In the genomic region with DNA sequence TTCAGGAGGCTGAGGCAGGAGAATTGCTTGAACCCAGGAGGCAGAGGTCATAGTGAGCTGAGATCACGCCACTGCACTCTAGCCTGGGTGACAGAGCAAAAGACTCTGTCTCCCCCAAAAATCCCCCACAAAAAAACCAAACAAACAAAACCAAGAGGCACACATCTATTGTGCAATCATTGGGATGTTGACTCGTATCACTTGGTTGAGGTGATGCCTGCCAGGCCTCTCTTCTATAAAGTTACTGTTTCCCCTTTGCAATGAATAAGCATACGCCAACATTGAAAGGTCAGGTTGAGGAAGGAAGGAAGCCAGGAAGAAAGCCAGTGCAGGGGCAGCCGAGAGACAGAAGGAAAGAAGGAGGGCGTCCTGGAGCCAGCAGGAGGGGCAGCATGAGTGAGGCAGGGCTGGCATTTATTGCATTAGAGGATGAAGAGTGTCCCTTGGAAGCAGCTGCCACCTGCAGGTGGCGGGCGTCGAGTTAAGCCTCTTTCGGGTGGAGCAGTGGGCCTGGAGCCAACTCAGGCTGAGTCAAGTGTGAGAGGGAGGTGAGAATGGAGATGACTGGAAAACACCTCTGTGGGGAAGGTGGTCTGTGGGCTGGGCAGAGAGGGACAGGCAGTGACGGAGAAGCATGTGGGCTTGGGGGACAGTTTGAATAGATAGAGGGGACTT, we compare ENCODE assay signal across 8 cellular contexts. TPM values are rescaled to one million over a fixed set of nuclear protein-coding genes. Genes with fewer than 3 reads are reported as not detected.
DNase-seq lines count a peak whose midpoint lies in the region; ATAC-seq and TF ChIP-seq lines count a peak whose summit lies in the region.

No MANE protein-coding gene starts in this region.

- DNase-seq in DMS153 (lab: John Stamatoyannopoulos, UW) (peak; percentile 52), HT-29 (ENCODE audit: low spot score) (peak; percentile 98), cerebellar cortex (ENCODE audit: low spot score) (peak; percentile 65), OCI-M2 (lab: John Stamatoyannopoulos, UW; ENCODE audit: unreplicated experiment) (no peak)
- DNase-seq in natural killer cell treated with Interleukin-12 subunit alpha and Interleukin-12 subunit beta and Interleukin-15 and Interleukin-18, amount 100 ng/mL, for 72 hours (ENCODE audit: low spot score), result peak; percentile 61
- DNase-seq in activated CD4-positive, alpha-beta T cell treated with anti-CD3 and anti-CD28 coated beads, Interleukin-2, amount 50 U/mL, for 4 hours, result no peak

- H2AFZ ChIP-seq in OCI-LY3 (ENCODE audit: low read depth, low read length), result peak overlapping the region; percentile 83

- TF ChIP-seq CTCF in OCI-LY3 (IDR thresholded peaks at IDR 0.05; ENCODE audit: low read depth, low read length), result peak; percentile 76

- H3K36me3 ChIP-seq in OCI-LY3 (replicated peaks; ENCODE audit: low read depth, low read length), result no peaks in the 10 kb centered on the region

- H3K4me3 Mint-ChIP-seq in natural killer cell treated with Interleukin-12 subunit alpha and Interleukin-12 subunit beta and Interleukin-15 and Interleukin-18, amount 100 ng/mL, for 72 hours, result no peak overlapping the region

- H3K4me1 Mint-ChIP-seq in natural killer cell treated with Interleukin-12 subunit alpha and Interleukin-12 subunit beta and Interleukin-15 and Interleukin-18, amount 100 ng/mL, for 72 hours (ENCODE audit: low read depth in 2 of 2), result peaks cover 9 to 12% of the 10 kb centered on the region in 2 donors

- peak; percentile 72 to 73 for ATAC-seq in natural killer cell treated with Interleukin-12 subunit alpha and Interleukin-12 subunit beta and Interleukin-15 and Interleukin-18, amount 100 ng/mL, for 72 hours
- ATAC-seq in GM21619 (IDR thresholded peaks at IDR 0.05; ENCODE audit: unreplicated experiment), result no peak

- H3K79me2 ChIP-seq in OCI-LY3 (ENCODE audit: low read length), result no peaks in the 10 kb centered on the region

- no peaks in the 10 kb centered on the region for H3K9me3 Mint-ChIP-seq in natural killer cell treated with Interleukin-12 subunit alpha and Interleukin-12 subunit beta and Interleukin-15 and Interleukin-18, amount 100 ng/mL, for 72 hours

- H3K4me3 ChIP-seq in OCI-LY3 (ENCODE audit: low read length), result no peak overlapping the region

- peaks cover 6 to 11% of the 10 kb centered on the region in 2 donors for H3K27me3 Mint-ChIP-seq in natural killer cell treated with Interleukin-12 subunit alpha and Interleukin-12 subunit beta and Interleukin-15 and Interleukin-18, amount 100 ng/mL, for 72 hours

- H3K9ac ChIP-seq in OCI-LY3 (ENCODE audit: low read length), result no peak overlapping the region

- H3K4me2 ChIP-seq in OCI-LY3 (ENCODE audit: low read length), result peak overlapping the region; percentile 24

- peaks cover 25% of the 10 kb centered on the region for H3K4me1 ChIP-seq in OCI-LY3 (ENCODE audit: low read length)

- H4K20me1 ChIP-seq in OCI-LY3 (ENCODE audit: insufficient read depth, low read length), result no peaks in the 10 kb centered on the region

- no peak overlapping the region for H3K27ac ChIP-seq in OCI-LY3 (ENCODE audit: low read length)

- 0 out of 2 replicates have a peak, but pooled peaks cover 2% of the 10 kb centered on the region for H3K27me3 ChIP-seq in OCI-LY3 (ENCODE audit: low read depth, low read length)

- no peaks in the 10 kb centered on the region for H3K36me3 Mint-ChIP-seq in natural killer cell treated with Interleukin-12 subunit alpha and Interleukin-12 subunit beta and Interleukin-15 and Interleukin-18, amount 100 ng/mL, for 72 hours

- H3K27ac Mint-ChIP-seq in natural killer cell treated with Interleukin-12 subunit alpha and Interleukin-12 subunit beta and Interleukin-15 and Interleukin-18, amount 100 ng/mL, for 72 hours, result peak overlapping the region in 1 of 2 donors; percentile 26

- no peaks in the 10 kb centered on the region for H3K9me3 ChIP-seq in OCI-LY3 (ENCODE audit: insufficient read depth, low read length)

RNA-seq across cellular contexts. Expression of gene CSPG4, which starts 8.3 kb away (rescaled TPM):
- 8.9 and 10.7 TPM in 2 replicates for total RNA-seq in HT-29 (2014; rRNA removed; shearing (Covaris generic))
- total RNA-seq in natural killer cell treated with Interleukin-12 subunit alpha and Interleukin-12 subunit beta and Interleukin-15 and Interleukin-18, amount 100 ng/mL, for 72 hours, result not detected

Comparison
In these comparisons a context has a peak if more than half of its experiments do, and no peak if none do; other contexts are left out.
1. DNase-seq: peak in DMS153 (single experiment), HT-29 (single experiment), cerebellar cortex (single experiment) and natural killer cell treated with Interleukin-12 subunit alpha and Interleukin-12 subunit beta and Interleukin-15 and Interleukin-18, amount 100 ng/mL, for 72 hours (single experiment); none in OCI-M2 (single experiment) and activated CD4-positive, alpha-beta T cell treated with anti-CD3 and anti-CD28 coated beads, Interleukin-2, amount 50 U/mL, for 4 hours (0 of 2).